ENCODE assay signal across 24 cellular contexts in genomic region chr2:26193578-26194231, GRCh38. TPM values are rescaled to one million over a fixed set of nuclear protein-coding genes. Genes with fewer than 3 reads are reported as not detected.
DNase-seq lines count a peak whose midpoint lies in the region; ATAC-seq and TF ChIP-seq lines count a peak whose summit lies in the region.
"Had no signal": no experiment of that assay in that cellular context is flagged by ENCODE, and none has a peak within 500 bp of the region (broad histone marks: within the 10 kb centered on the region; RNA-seq: fewer than 3 reads in every experiment).

No MANE protein-coding gene starts in this region.

- no peak for DNase-seq in activated naive CD4-positive, alpha-beta T cell treated with anti-CD3 and anti-CD28 coated beads, Interleukin-2, amount 50 U/mL, for 72 hours (ENCODE audit: low spot score in 2 of 2)
- no peak for DNase-seq in activated naive CD4-positive, alpha-beta T cell treated with anti-CD3 and anti-CD28 coated beads, Interleukin-2, amount 50 U/mL, for 16 hours
- DNase-seq in IMR-90, result peak; percentile 62
- DNase-seq in islet precursor cell, result peak; percentile 27
- no peak for DNase-seq in lower lobe of right lung
- no peak for DNase-seq in type B pancreatic cell (ENCODE audit: extremely low spot score, unreplicated experiment)
- no peak for DNase-seq in cerebellar nuclear complex (lab: John Stamatoyannopoulos, UW)
- DNase-seq: activated CD4-positive, alpha-beta T cell treated with anti-CD3 and anti-CD28 coated beads, Interleukin-2, amount 50 U/mL, for 4 hours; CD4-positive, alpha-beta memory T cell; DMS153; heart left ventricle; left cardiac atrium; NCI-H1105 treated with DMSO at 0.1 percent for 48 hours; NCI-H2029 treated with DMSO at 0.1 percent for 48 hours; NCI-H2227 treated with DMSO at 0.1 percent for 48 hours; NCI-H748 treated with DMSO at 0.1 percent for 48 hours; SK-N-SH had no signal

- H3K9me3 ChIP-seq in IMR-90 (ENCODE audit: control insufficient read depth, insufficient read depth, low read length) (no peaks in the 10 kb centered on the region), lower lobe of right lung (no peaks in the 10 kb centered on the region)
- H3K9me3 ChIP-seq: heart left ventricle, neutrophil, SK-N-SH, thoracic aorta, vagina had no signal

- H3K27ac ChIP-seq in IMR-90 (ENCODE audit: insufficient read depth, low read length), result no peak overlapping the region
- no peak overlapping the region for H3K27ac ChIP-seq in lower lobe of right lung
- H3K27ac ChIP-seq: epithelial cell of prostate, heart left ventricle, neutrophil, thoracic aorta, vagina, VCaP had no signal

- in situ Hi-C loops in IMR-90 (cut with MboI; ENCODE audit: low sequenced_read_pairs), result no loop called here

- 0 out of 2 replicates have a peak, but pooled peaks cover under 1% of the 10 kb centered on the region for H4K20me1 ChIP-seq in IMR-90 (ENCODE audit: insufficient read depth, low read length)

- no peak for TF ChIP-seq POLR2A in IMR-90 (IDR thresholded peaks at IDR 0.05; ENCODE audit: low read depth, low read length)

- no peak overlapping the region for H3K18ac ChIP-seq in IMR-90 (ENCODE audit: low read depth, low read length)

- BruUV-seq in IMR-90 (replicated peaks; lab: Mats Ljungman, UMichigan), result no TSS peak

- H4K5ac ChIP-seq in IMR-90 (ENCODE audit: low read depth, low read length), result no peak overlapping the region

- peak overlapping the region; percentile 57 to 96 for H3K27ac Mint-ChIP-seq in activated naive CD4-positive, alpha-beta T cell treated with anti-CD3 and anti-CD28 coated beads, Interleukin-2, amount 50 U/mL, for 72 hours
- no peak overlapping the region for H3K27ac Mint-ChIP-seq in type B pancreatic cell
- H3K27ac Mint-ChIP-seq: GM23338 had no signal

- H2AK5ac ChIP-seq in IMR-90 (ENCODE audit: low read depth, low read length), result no peak overlapping the region

- H3K4me1 ChIP-seq in IMR-90 (ENCODE audit: control insufficient read depth, insufficient read depth, low read length), result no peaks in the 10 kb centered on the region
- no peaks in the 10 kb centered on the region for H3K4me1 ChIP-seq in lower lobe of right lung

- H3K27me3 Mint-ChIP-seq in type B pancreatic cell, result no peaks in the 10 kb centered on the region
- H3K27me3 Mint-ChIP-seq: CD4-positive, alpha-beta memory T cell had no signal

- H3K9me1 ChIP-seq in IMR-90 (ENCODE audit: insufficient read depth, low read length), result peaks cover 6% of the 10 kb centered on the region; the same call in 1 of the 2 replicates

- TF ChIP-seq CTCF in IMR-90 (conservative IDR thresholded peaks at IDR 0.05; ENCODE audit: low read depth, low read length) (no peak), lower lobe of right lung (IDR thresholded peaks at IDR 0.05) (no peak), type B pancreatic cell (conservative IDR thresholded peaks at IDR 0.05) (no peak)

- H2AFZ ChIP-seq in IMR-90 (replicated peaks; ENCODE audit: low read length, poor library complexity), result no peak overlapping the region
- H2AFZ ChIP-seq: GM23338 had no signal

- no peak overlapping the region for H3K56ac ChIP-seq in IMR-90 (ENCODE audit: extremely low read depth, insufficient read depth, low read length)

- H3K4me3 ChIP-seq in IMR-90 (ENCODE audit: insufficient read depth, low read depth, low read length) (no peak overlapping the region), lower lobe of right lung (no peak overlapping the region)
- H3K4me3 ChIP-seq: GM23338, heart left ventricle, K562, thoracic aorta, vagina had no signal

- dilution Hi-C loops in IMR-90 (cut with HindIII; ENCODE audit: low sequenced_read_pairs, unreplicated experiment), result no loop called here

- CTCF ChIA-PET in IMR-90 (lab: Yijun Ruan, JAX), result no interaction called here

- WGBS in IMR-90 (ENCODE audit: extremely low coverage in 2 of 2, insufficient read length in 1 of 2), 2 experiments, result 80% methylated on average over 4 of the region's 10 CpGs; no CpG with 5 or more reads in 1 of the 2 experiments

- no peak overlapping the region for H2BK15ac ChIP-seq in IMR-90 (ENCODE audit: low read depth, low read length)

- no peaks in the 10 kb centered on the region for H3K27me3 ChIP-seq in IMR-90 (ENCODE audit: control insufficient read depth, insufficient read depth, low read length)
- H3K27me3 ChIP-seq in lower lobe of right lung (ENCODE audit: low read depth), result no peaks in the 10 kb centered on the region
- H3K27me3 ChIP-seq: heart left ventricle, neutrophil, vagina had no signal

- no peak overlapping the region for H2BK5ac ChIP-seq in IMR-90 (ENCODE audit: low read depth, low read length, poor library complexity, severe bottlenecking)

- H3K36me3 ChIP-seq in IMR-90 (ENCODE audit: control insufficient read depth, insufficient read depth, low read length), result peaks cover 49% of the 10 kb centered on the region
- H3K36me3 ChIP-seq in lower lobe of right lung, result peaks cover 87% of the 10 kb centered on the region

- no peaks in the 10 kb centered on the region for H3K9me3 Mint-ChIP-seq in activated naive CD4-positive, alpha-beta T cell treated with anti-CD3 and anti-CD28 coated beads, Interleukin-2, amount 50 U/mL, for 72 hours
- no peaks in the 10 kb centered on the region for H3K9me3 Mint-ChIP-seq in type B pancreatic cell
- H3K9me3 Mint-ChIP-seq: CD4-positive, alpha-beta memory T cell; GM23338 had no signal

- no peak overlapping the region for H2BK120ac ChIP-seq in IMR-90 (ENCODE audit: low read depth, low read length)

- H2AK9ac ChIP-seq in IMR-90 (replicated peaks; ENCODE audit: low read depth, low read length, poor library complexity), result no peak overlapping the region

- H3K4me2 ChIP-seq in IMR-90 (ENCODE audit: low read depth, low read length), result no peak overlapping the region
- H3K4me2 ChIP-seq: GM23338, SK-N-SH had no signal

- peaks cover 14% of the 10 kb centered on the region for H3K4me1 Mint-ChIP-seq in type B pancreatic cell (ENCODE audit: unreplicated experiment)
- H3K4me1 Mint-ChIP-seq: GM23338 had no signal

- intact Hi-C loops in IMR-90 (cut with micrococcal nuclease) (no loop called here), lower lobe of right lung (cut with DNase I) (no loop called here)

- H2BK20ac ChIP-seq in IMR-90 (ENCODE audit: low read depth, low read length), result no peak overlapping the region

- no peak overlapping the region for H4K91ac ChIP-seq in IMR-90 (ENCODE audit: insufficient read depth, low read depth, low read length)

- H3K14ac ChIP-seq in IMR-90 (replicated peaks; ENCODE audit: low read depth, low read length), result no peak overlapping the region

- H4K8ac ChIP-seq in IMR-90 (ENCODE audit: low read depth in 2 of 2, low read length in 2 of 2), result no peak overlapping the region

- no peaks in the 10 kb centered on the region for H3K79me1 ChIP-seq in IMR-90 (ENCODE audit: low read depth in 1 of 2, low read length in 2 of 2)

- no peak overlapping the region for H3K9ac ChIP-seq in IMR-90 (ENCODE audit: low read depth, low read length)
- H3K9ac ChIP-seq: SK-N-SH had no signal

- peaks cover 0 to 20% of the 10 kb centered on the region in 2 donors for H3K36me3 Mint-ChIP-seq in activated naive CD4-positive, alpha-beta T cell treated with anti-CD3 and anti-CD28 coated beads, Interleukin-2, amount 50 U/mL, for 72 hours
- peaks cover 38% of the 10 kb centered on the region for H3K36me3 Mint-ChIP-seq in type B pancreatic cell

- H3K4me3 Mint-ChIP-seq in type B pancreatic cell, result no peak overlapping the region
- H3K4me3 Mint-ChIP-seq: CD4-positive, alpha-beta memory T cell; GM23338 had no signal

- peak; percentile 72 to 86 for ATAC-seq in activated naive CD4-positive, alpha-beta T cell treated with anti-CD3 and anti-CD28 coated beads, Interleukin-2, amount 50 U/mL, for 72 hours
- ATAC-seq in IMR-90 (ENCODE audit: low read depth) (peak; percentile 33), lower lobe of right lung (no peak)
- ATAC-seq: GM23338, heart left ventricle, K562, left cardiac atrium had no signal

- no peak for TF ChIP-seq RAD21 in IMR-90 (IDR thresholded peaks at IDR 0.05; ENCODE audit: low read length)

- no peak overlapping the region for H3K4ac ChIP-seq in IMR-90 (ENCODE audit: low read depth, low read length)

- POLR2A ChIA-PET in IMR-90 (lab: Charles Lee; ENCODE audit: unreplicated experiment), result no interaction called here

- no peak overlapping the region for H3K23ac ChIP-seq in IMR-90 (ENCODE audit: low read depth, low read length)

TF ChIP-seq in IMR-90, 13 proteins besides CTCF, POLR2A, EP300 and RAD21 (continues in another document):
- TF ChIP-seq ELK1 (IDR thresholded peaks at IDR 0.05; ENCODE audit: borderline replicate concordance, low read depth, low read length), result no peak

RNA-seq across cellular contexts. Expression of gene GAREM2, which starts 20.8 kb away (rescaled TPM):
- 10 to 100 TPM in 1 of 2 donors, under 1 TPM in 1; 0.96 to 10.4 TPM for total RNA-seq in activated naive CD4-positive, alpha-beta T cell treated with anti-CD3 and anti-CD28 coated beads, Interleukin-2, amount 50 U/mL, for 72 hours
- total RNA-seq in IMR-90 (2012; rRNA removed) (0.28 and 0.36 TPM in 2 replicates), lower lobe of right lung (2.0 TPM), type B pancreatic cell (ENCODE audit: low replicate concordance) (3.1 and 16.9 TPM in 2 replicates)
- 1.7 and 1.8 TPM in 2 replicates for polyA plus RNA-seq in IMR-90 (2012; rRNA removed)
- polyA plus RNA-seq in IMR-90 (2012; cell fraction: cytosol; rRNA removed), result 1.1 and 2.3 TPM in 2 replicates
- 3.2 and 10.4 TPM in 2 replicates for polyA plus RNA-seq in IMR-90 (2012; cell fraction: nucleus; rRNA removed; ENCODE audit: low replicate concordance)

RNA-seq across cellular contexts. Expression of gene HADHA, which starts 50.7 kb away (rescaled TPM):
- total RNA-seq in activated naive CD4-positive, alpha-beta T cell treated with anti-CD3 and anti-CD28 coated beads, Interleukin-2, amount 50 U/mL, for 72 hours, result 100 to 1,000 TPM in 1 of 2 donors, 10 to 100 TPM in 1; 85.0 to 140 TPM
- total RNA-seq in IMR-90 (2012; rRNA removed) (111 TPM in 2 replicates), lower lobe of right lung (130 TPM), type B pancreatic cell (ENCODE audit: low replicate concordance) (125 and 137 TPM in 2 replicates)
- polyA plus RNA-seq in IMR-90 (2012; rRNA removed), result 50.4 and 52.7 TPM in 2 replicates
- 19.6 and 40.0 TPM in 2 replicates for polyA plus RNA-seq in IMR-90 (2012; cell fraction: cytosol; rRNA removed)
- 16.9 and 44.8 TPM in 2 replicates for polyA plus RNA-seq in IMR-90 (2012; cell fraction: nucleus; rRNA removed; ENCODE audit: low replicate concordance)

RNA-seq across cellular contexts. Expression of gene HADHB, which starts 51.0 kb away (rescaled TPM):
- total RNA-seq in activated naive CD4-positive, alpha-beta T cell treated with anti-CD3 and anti-CD28 coated beads, Interleukin-2, amount 50 U/mL, for 72 hours, result 10 to 100 TPM; 60.8 to 74.1 TPM
- total RNA-seq in IMR-90 (2012; rRNA removed), result 79.8 and 80.5 TPM in 2 replicates
- polyA plus RNA-seq in IMR-90 (2012; rRNA removed), result 62.0 and 67.9 TPM in 2 replicates
- polyA plus RNA-seq in IMR-90 (2012; cell fraction: cytosol; rRNA removed), result 34.5 and 64.4 TPM in 2 replicates
- 13.4 and 56.2 TPM in 2 replicates for polyA plus RNA-seq in IMR-90 (2012; cell fraction: nucleus; rRNA removed; ENCODE audit: low replicate concordance)
- total RNA-seq in lower lobe of right lung, result 119 TPM
- total RNA-seq in type B pancreatic cell (ENCODE audit: low replicate concordance), result 110 and 123 TPM in 2 replicates

Comparison
In these comparisons a context has a peak if more than half of its experiments do, and no peak if none do; other contexts are left out.
1. ATAC-seq: peak in activated naive CD4-positive, alpha-beta T cell treated with anti-CD3 and anti-CD28 coated beads, Interleukin-2, amount 50 U/mL, for 72 hours (2 of 2) and IMR-90 (single experiment); none in lower lobe of right lung (0 of 2).
2. DNase-seq: peak in IMR-90 (single experiment) and islet precursor cell (single experiment); none in activated naive CD4-positive, alpha-beta T cell treated with anti-CD3 and anti-CD28 coated beads, Interleukin-2, amount 50 U/mL, for 72 hours (0 of 2), activated naive CD4-positive, alpha-beta T cell treated with anti-CD3 and anti-CD28 coated beads, Interleukin-2, amount 50 U/mL, for 16 hours (single experiment), lower lobe of right lung (single experiment), type B pancreatic cell (single experiment) and cerebellar nuclear complex (0 of 2).